ENCODE assay signal across 19 cellular contexts in the genomic region with DNA sequence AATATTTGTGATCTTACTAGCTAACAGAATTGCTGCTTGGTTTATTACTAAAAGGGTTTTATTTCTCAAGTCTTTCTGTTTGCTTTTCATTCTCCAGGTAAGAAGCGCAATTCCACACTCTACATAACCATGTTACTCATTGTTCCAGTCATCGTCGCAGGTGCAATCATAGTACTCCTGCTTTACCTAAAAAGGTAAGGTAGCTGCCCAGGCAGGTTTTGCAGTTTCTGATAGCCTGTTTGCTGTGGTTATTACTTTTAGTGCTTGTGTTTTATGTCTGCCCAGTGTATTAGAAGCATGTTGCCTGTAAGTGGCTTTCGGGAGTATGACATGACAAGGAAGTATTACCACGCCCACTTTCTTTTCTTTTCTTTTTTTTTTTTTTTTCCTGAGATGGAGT. TPM values are rescaled to one million over a fixed set of nuclear protein-coding genes. Genes with fewer than 3 reads are reported as not detected.
DNase-seq lines count a peak whose midpoint lies in the region; ATAC-seq and TF ChIP-seq lines count a peak whose summit lies in the region.
"Had no signal": no experiment of that assay in that cellular context is flagged by ENCODE, and none has a peak within 500 bp of the region (broad histone marks: within the 10 kb centered on the region; RNA-seq: fewer than 3 reads in every experiment).

No MANE protein-coding gene starts in this region.

- no peaks in the 10 kb centered on the region for H3F3A ChIP-seq in PC-3 (ENCODE audit: low read length, unreplicated experiment)

- intact Hi-C loops in PC-3 (cut with micrococcal nuclease) (no loop called here), left colon (cut with DNase I, micrococcal nuclease) (no loop called here), upper lobe of right lung (cut with DNase I) (no loop called here), ovary (cut with DNase I) (no loop called here)

- DNase-seq in NCI-H146 (lab: John Stamatoyannopoulos, UW) (peak; percentile 1), NCI-H146 treated with DMSO at 0.1 percent for 48 hours (lab: John Stamatoyannopoulos, UW; ENCODE audit: unreplicated experiment) (no peak), PC-3 (peak; percentile 92), left colon (peak; percentile 37 to 48), upper lobe of right lung (no peak), WERI-Rb-1 (no peak), NCI-H1694 (lab: John Stamatoyannopoulos, UW) (no peak), ovary (no peak)
- DNase-seq: 8988T; activated B cell treated with CpG ODN at 0.5 μM for 24 hours; BE2C; MV-4-11; naive thymus-derived CD8-positive, alpha-beta T cell; stimulated activated CD4-positive, alpha-beta T cell treated with anti-CD3 and anti-CD28 coated beads, Interleukin-4, amount 100 ng/mL, for 1 hour had no signal

- CTCF ChIA-PET in PC-3 (lab: Charles Lee): no interaction called here

- H3K36me3 ChIP-seq in PC-3 (ENCODE audit: low read depth, low read length) (no peaks in the 10 kb centered on the region), upper lobe of right lung (no peaks in the 10 kb centered on the region), WERI-Rb-1 (no peaks in the 10 kb centered on the region), ovary (no peaks in the 10 kb centered on the region)
- H3K36me3 ChIP-seq: BE2C, cardiac muscle cell, HAP-1 had no signal

- no peak overlapping the region for H2AFZ ChIP-seq in PC-3 (ENCODE audit: low read length)

- no peaks in the 10 kb centered on the region for H3K9me2 ChIP-seq in PC-3 (replicated peaks; ENCODE audit: low read length)

- H3K4me1 ChIP-seq in PC-3 (ENCODE audit: insufficient read depth, low read length) (peaks cover 17% of the 10 kb centered on the region), upper lobe of right lung (no peaks in the 10 kb centered on the region), ovary (ENCODE audit: insufficient read depth) (no peaks in the 10 kb centered on the region)
- H3K4me1 ChIP-seq: BE2C, esophagus muscularis mucosa had no signal

- peak overlapping the region; percentile 51 for H3K4me2 ChIP-seq in PC-3 (ENCODE audit: low read length)

- H3K27ac ChIP-seq in PC-3 (ENCODE audit: low read length): peak overlapping the region; percentile 83
- no peak overlapping the region for H3K27ac ChIP-seq in upper lobe of right lung
- H3K27ac ChIP-seq in WERI-Rb-1: no peak overlapping the region
- no peak overlapping the region for H3K27ac ChIP-seq in ovary
- H3K27ac ChIP-seq: cardiac muscle cell, esophagus muscularis mucosa had no signal

- no peak overlapping the region for H3K9ac ChIP-seq in PC-3 (ENCODE audit: low read length)

- no peaks in the 10 kb centered on the region for H3K9me3 ChIP-seq in PC-3 (ENCODE audit: low read length)
- no peaks in the 10 kb centered on the region for H3K9me3 ChIP-seq in upper lobe of right lung
- no peaks in the 10 kb centered on the region for H3K9me3 ChIP-seq in WERI-Rb-1 (ENCODE audit: severe bottlenecking)
- no peaks in the 10 kb centered on the region for H3K9me3 ChIP-seq in ovary
- H3K9me3 ChIP-seq: BE2C, esophagus muscularis mucosa, HAP-1 had no signal

- H4K20me1 ChIP-seq in PC-3 (ENCODE audit: low read length): no peaks in the 10 kb centered on the region

- H3K4me3 ChIP-seq in PC-3 (ENCODE audit: low read length): no peak overlapping the region
- H3K4me3 ChIP-seq in upper lobe of right lung: no peak overlapping the region
- H3K4me3 ChIP-seq in WERI-Rb-1 (ENCODE audit: low read depth, low read length): no peak overlapping the region
- H3K4me3 ChIP-seq in ovary: no peak overlapping the region
- H3K4me3 ChIP-seq: cardiac muscle cell, esophagus muscularis mucosa, HAP-1 had no signal

- TF ChIP-seq EP300 in ovary (IDR thresholded peaks at IDR 0.05): no peak

- BruUV-seq in PC-3 (replicated peaks; lab: Mats Ljungman, UMichigan): no TSS peak

- ATAC-seq in PC-3: peak; percentile 65
- ATAC-seq in left colon: peak; percentile 95
- ATAC-seq in upper lobe of right lung: peak; percentile 93
- ATAC-seq: naive thymus-derived CD8-positive, alpha-beta T cell had no signal

- H3K79me2 ChIP-seq in PC-3 (ENCODE audit: low read length): no peaks in the 10 kb centered on the region

- WGBS in ovary, 3 donors: 91 to 92% (median 91%) methylated on average over 5 of the region's 5 CpGs

- POLR2A ChIA-PET in PC-3 (lab: Charles Lee; ENCODE audit: unreplicated experiment): no interaction called here

- H3K27me3 ChIP-seq in PC-3 (ENCODE audit: low read length): no peaks in the 10 kb centered on the region
- H3K27me3 ChIP-seq in upper lobe of right lung: no peaks in the 10 kb centered on the region
- H3K27me3 ChIP-seq in WERI-Rb-1 (ENCODE audit: insufficient read depth, low read depth, severe bottlenecking): no peaks in the 10 kb centered on the region
- H3K27me3 ChIP-seq in ovary: no peaks in the 10 kb centered on the region
- H3K27me3 ChIP-seq: BE2C, cardiac muscle cell, esophagus muscularis mucosa had no signal

- no peak for TF ChIP-seq POLR2A in ovary (IDR thresholded peaks at IDR 0.05)

- no peak for TF ChIP-seq CTCF in PC-3 (conservative IDR thresholded peaks at IDR 0.05; ENCODE audit: low read depth, low read length)
- no peak for TF ChIP-seq CTCF in upper lobe of right lung (IDR thresholded peaks at IDR 0.05)
- TF ChIP-seq CTCF in WERI-Rb-1 (IDR thresholded peaks at IDR 0.05; ENCODE audit: low read depth, low read length): no peak
- no peak for TF ChIP-seq CTCF in ovary (IDR thresholded peaks at IDR 0.05)

RNA-seq across cellular contexts. Expression of a gene that starts 46.4 kb away (rescaled TPM):
- total RNA-seq in PC-3 (2014; rRNA removed) (33.4 and 33.5 TPM in 2 replicates), left colon (100 to 1,000 TPM; 101 to 112 TPM), upper lobe of right lung (74.2 TPM), ovary (10 to 100 TPM; 33.0 to 79.5 (median 48.1) TPM)
- polyA plus RNA-seq in ovary: 100 to 1,000 TPM in 1 of 2 donors, 10 to 100 TPM in 1; 38.4 to 104 TPM

RNA-seq across cellular contexts. Expression of a gene that starts 49.8 kb away (rescaled TPM):
- 0.07 TPM in 1 of 2 replicates, not detected in the other for total RNA-seq in PC-3 (2014; rRNA removed)
- under 1 TPM in 1 of 2 donors, not detected in 1; 0.20 TPM for total RNA-seq in left colon
- 0.41 TPM for total RNA-seq in upper lobe of right lung
- 100 to 1,000 TPM in 1 of 7 donors, 10 to 100 TPM in 1, 1 to 10 TPM in 4, under 1 TPM in 1; 0.70 to 131 (median 5.5) TPM for total RNA-seq in ovary
- 10 to 100 TPM in 1 of 2 donors, 1 to 10 TPM in 1; 2.2 to 25.2 TPM for polyA plus RNA-seq in ovary
- total RNA-seq: activated B cell treated with CpG ODN at 0.5 μM for 24 hours; lung microvascular endothelial cell; T-helper 1 cell treated with Interleukin-12 subunit alpha and Interleukin-12 subunit beta and Interleukin-4 antibody, amounts not matched to agents 30 ng/mL and 1 ng/mL, for 36 hours had no signal

Comparison
In these comparisons a context has a peak if more than half of its experiments do, and no peak if none do; other contexts are left out.
1. DNase-seq: peak in NCI-H146 (single experiment), PC-3 (single experiment) and left colon (2 of 2); none in NCI-H146 treated with DMSO at 0.1 percent for 48 hours (single experiment), upper lobe of right lung (single experiment), WERI-Rb-1 (single experiment), NCI-H1694 (single experiment) and ovary (0 of 5).
2. Peak in every context shown above with its lines, with median percentiles within 50 percentile points of each other: ATAC-seq.